ENCODE assay signal across 1 cellular context in the genomic region with DNA sequence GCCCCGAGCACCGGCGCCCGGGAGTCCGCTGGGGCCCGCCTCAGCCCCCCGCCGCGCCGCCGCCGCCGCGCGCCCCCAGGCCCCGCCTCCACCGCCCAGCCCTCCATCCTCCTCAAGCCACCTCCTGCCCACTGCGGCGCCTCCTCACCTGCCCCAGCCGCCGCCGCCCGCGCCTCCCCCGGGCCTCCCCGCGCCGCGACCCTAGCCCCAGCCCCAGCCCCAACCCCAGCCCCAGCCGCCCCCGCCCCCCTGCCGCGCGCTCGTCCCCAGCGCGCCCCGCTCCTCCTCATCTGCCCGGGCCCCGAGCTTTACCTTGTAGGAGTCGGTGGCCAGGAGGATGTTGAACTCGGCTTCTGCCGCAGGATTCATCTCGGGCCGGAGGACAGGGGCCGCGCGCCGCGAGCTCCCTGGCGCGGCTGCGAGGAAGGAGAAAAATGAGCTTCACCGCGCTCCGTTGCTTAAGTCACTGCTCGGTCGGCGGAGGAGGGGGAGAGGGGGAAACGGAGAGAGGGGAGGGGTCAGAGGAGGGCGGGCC.
A peak's percentile ranks its signal among the peaks of the same experiment; 100 is the strongest.
TF ChIP-seq lines count a peak whose summit lies in the region.

A gene (minus strand): TSS at position 468 of the 535 bp plus-strand sequence. CDS start 99 bp downstream, at position 369.

TF ChIP-seq in K562, 482 proteins besides CTCF, POLR2A, EP300 and RAD21 (continued from another document and continues in another):
- TF ChIP-seq, protein P1, sequence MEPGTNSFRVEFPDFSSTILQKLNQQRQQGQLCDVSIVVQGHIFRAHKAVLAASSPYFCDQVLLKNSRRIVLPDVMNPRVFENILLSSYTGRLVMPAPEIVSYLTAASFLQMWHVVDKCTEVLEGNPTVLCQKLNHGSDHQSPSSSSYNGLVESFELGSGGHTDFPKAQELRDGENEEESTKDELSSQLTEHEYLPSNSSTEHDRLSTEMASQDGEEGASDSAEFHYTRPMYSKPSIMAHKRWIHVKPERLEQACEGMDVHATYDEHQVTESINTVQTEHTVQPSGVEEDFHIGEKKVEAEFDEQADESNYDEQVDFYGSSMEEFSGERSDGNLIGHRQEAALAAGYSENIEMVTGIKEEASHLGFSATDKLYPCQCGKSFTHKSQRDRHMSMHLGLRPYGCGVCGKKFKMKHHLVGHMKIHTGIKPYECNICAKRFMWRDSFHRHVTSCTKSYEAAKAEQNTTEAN (CRISPR knock-in tag; IDR thresholded peaks at IDR 0.05) = no peak
- TF ChIP-seq, protein P2, sequence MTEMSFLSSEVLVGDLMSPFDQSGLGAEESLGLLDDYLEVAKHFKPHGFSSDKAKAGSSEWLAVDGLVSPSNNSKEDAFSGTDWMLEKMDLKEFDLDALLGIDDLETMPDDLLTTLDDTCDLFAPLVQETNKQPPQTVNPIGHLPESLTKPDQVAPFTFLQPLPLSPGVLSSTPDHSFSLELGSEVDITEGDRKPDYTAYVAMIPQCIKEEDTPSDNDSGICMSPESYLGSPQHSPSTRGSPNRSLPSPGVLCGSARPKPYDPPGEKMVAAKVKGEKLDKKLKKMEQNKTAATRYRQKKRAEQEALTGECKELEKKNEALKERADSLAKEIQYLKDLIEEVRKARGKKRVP (CRISPR knock-in tag; IDR thresholded peaks at IDR 0.05) = 0 out of 2 replicates have a peak, but pooled peaks have one; percentile 11
- TF ChIP-seq ZZZ3 (IDR thresholded peaks at IDR 0.05) (no peak), GTF2F1 (IDR thresholded peaks at IDR 0.05; ENCODE audit: low read depth, low read length) (peak; percentile 75; the same call in 1 of the 2 replicates), SUPT5H (IDR thresholded peaks at IDR 0.05) (peak; percentile 79), ZNF253 (CRISPR knock-in tag; conservative IDR thresholded peaks at IDR 0.05) (no peak), ZNF24 (IDR thresholded peaks at IDR 0.05) (peak; percentile 47; the same call in 1 of the 2 replicates), NFE2L1 (tag; IDR thresholded peaks at IDR 0.05; ENCODE audit: borderline replicate concordance, low read depth) (no peak), ZNF239 (CRISPR knock-in tag; IDR thresholded peaks at IDR 0.05) (no peak), POU5F1 (IDR thresholded peaks at IDR 0.05; ENCODE audit: borderline replicate concordance, low read depth, low read length, partially characterized antibody) (peak; percentile 59), KLF6 (CRISPR knock-in tag; IDR thresholded peaks at IDR 0.05; ENCODE audit: borderline replicate concordance) (no peak), FUS (optimal IDR thresholded peaks at IDR 0.05; ENCODE audit: low read depth, low read length) (no peak), ILK (tag; IDR thresholded peaks at IDR 0.05; ENCODE audit: borderline replicate concordance, low read depth) (no peak), ZNF175 (CRISPR knock-in tag; IDR thresholded peaks at IDR 0.05; ENCODE audit: low read depth) (no peak), CREBBP (IDR thresholded peaks at IDR 0.05; ENCODE audit: low read depth, low read length) (no peak), ZNF121 (CRISPR knock-in tag; conservative IDR thresholded peaks at IDR 0.05) (no peak), RNF2 (IDR thresholded peaks at IDR 0.05) (no peak), ZBTB8A (IDR thresholded peaks at IDR 0.05; ENCODE audit: partially characterized antibody) (no peak), TAL1 (IDR thresholded peaks at IDR 0.05) (no peak), MECOM (CRISPR knock-in tag; IDR thresholded peaks at IDR 0.05) (no peak), ZNF347 (CRISPR knock-in tag; IDR thresholded peaks at IDR 0.05; ENCODE audit: low read depth) (no peak), CSDE1 (IDR thresholded peaks at IDR 0.05) (no peak), TOE1 (IDR thresholded peaks at IDR 0.05; ENCODE audit: borderline replicate concordance) (no peak), TOE1 (CRISPR knock-in tag; IDR thresholded peaks at IDR 0.05; ENCODE audit: borderline replicate concordance, low read depth) (no peak), SMAD4 (CRISPR knock-in tag; conservative IDR thresholded peaks at IDR 0.05) (no peak), HNRNPUL1 (IDR thresholded peaks at IDR 0.05; ENCODE audit: low read length) (no peak), GTF2E2 (tag; IDR thresholded peaks at IDR 0.05) (peak; percentile 51; the same call in 1 of the 2 replicates), WHSC1 (IDR thresholded peaks at IDR 0.05; ENCODE audit: low read length) (no peak), ZNF586 (CRISPR knock-in tag; conservative IDR thresholded peaks at IDR 0.05) (no peak), TEAD1 (CRISPR knock-in tag; IDR thresholded peaks at IDR 0.05) (no peak), MYC (IDR thresholded peaks at IDR 0.05; ENCODE audit: low read depth, low read length) (no peak), MYC (CRISPR knock-in tag; IDR thresholded peaks at IDR 0.05; ENCODE audit: borderline replicate concordance, low read depth) (no peak), SRSF3 (IDR thresholded peaks at IDR 0.05; ENCODE audit: insufficient read depth, low read length) (no peak), SNIP1 (IDR thresholded peaks at IDR 0.05; ENCODE audit: low read depth) (no peak), ZNF551 (CRISPR knock-in tag; IDR thresholded peaks at IDR 0.05) (no peak), STAG1 (CRISPR knock-in tag; IDR thresholded peaks at IDR 0.05; ENCODE audit: borderline replicate concordance) (no peak), ZNF324 (CRISPR knock-in tag; IDR thresholded peaks at IDR 0.05) (no peak), ZNF589 (CRISPR knock-in tag; IDR thresholded peaks at IDR 0.05; ENCODE audit: low read depth) (peak; percentile 63; the same call in 1 of the 2 replicates), KDM1A (IDR thresholded peaks at IDR 0.05) (no peak), FOXM1 (IDR thresholded peaks at IDR 0.05; ENCODE audit: low read depth) (no peak), FOXM1 (CRISPR knock-in tag; IDR thresholded peaks at IDR 0.05; ENCODE audit: low read depth) (no peak), SP2 (IDR thresholded peaks at IDR 0.05; ENCODE audit: extremely low read depth, low read depth, low read length, poor library complexity, severe bottlenecking) (no peak), ZBTB7A (IDR thresholded peaks at IDR 0.05; ENCODE audit: borderline replicate concordance, control insufficient read depth, low read depth, low read length) (no peak; the same call in 1 of the 2 replicates), GATAD2B (IDR thresholded peaks at IDR 0.05; ENCODE audit: borderline replicate concordance) (no peak), BDP1 (IDR thresholded peaks at IDR 0.05; ENCODE audit: insufficient read depth, insufficient read length) (no peak)
- TF ChIP-seq, protein P3, sequence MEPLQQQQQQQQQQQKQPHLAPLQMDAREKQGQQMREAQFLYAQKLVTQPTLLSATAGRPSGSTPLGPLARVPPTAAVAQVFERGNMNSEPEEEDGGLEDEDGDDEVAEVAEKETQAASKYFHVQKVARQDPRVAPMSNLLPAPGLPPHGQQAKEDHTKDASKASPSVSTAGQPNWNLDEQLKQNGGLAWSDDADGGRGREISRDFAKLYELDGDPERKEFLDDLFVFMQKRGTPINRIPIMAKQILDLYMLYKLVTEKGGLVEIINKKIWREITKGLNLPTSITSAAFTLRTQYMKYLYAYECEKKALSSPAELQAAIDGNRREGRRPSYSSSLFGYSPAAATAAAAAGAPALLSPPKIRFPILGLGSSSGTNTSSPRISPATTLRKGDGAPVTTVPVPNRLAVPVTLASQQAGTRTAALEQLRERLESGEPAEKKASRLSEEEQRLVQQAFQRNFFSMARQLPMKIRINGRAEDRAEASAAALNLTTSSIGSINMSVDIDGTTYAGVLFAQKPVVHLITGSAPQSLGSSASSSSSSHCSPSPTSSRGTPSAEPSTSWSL (CRISPR knock-in tag; IDR thresholded peaks at IDR 0.05; ENCODE audit: borderline replicate concordance) = no peak
- TF ChIP-seq, protein P4, sequence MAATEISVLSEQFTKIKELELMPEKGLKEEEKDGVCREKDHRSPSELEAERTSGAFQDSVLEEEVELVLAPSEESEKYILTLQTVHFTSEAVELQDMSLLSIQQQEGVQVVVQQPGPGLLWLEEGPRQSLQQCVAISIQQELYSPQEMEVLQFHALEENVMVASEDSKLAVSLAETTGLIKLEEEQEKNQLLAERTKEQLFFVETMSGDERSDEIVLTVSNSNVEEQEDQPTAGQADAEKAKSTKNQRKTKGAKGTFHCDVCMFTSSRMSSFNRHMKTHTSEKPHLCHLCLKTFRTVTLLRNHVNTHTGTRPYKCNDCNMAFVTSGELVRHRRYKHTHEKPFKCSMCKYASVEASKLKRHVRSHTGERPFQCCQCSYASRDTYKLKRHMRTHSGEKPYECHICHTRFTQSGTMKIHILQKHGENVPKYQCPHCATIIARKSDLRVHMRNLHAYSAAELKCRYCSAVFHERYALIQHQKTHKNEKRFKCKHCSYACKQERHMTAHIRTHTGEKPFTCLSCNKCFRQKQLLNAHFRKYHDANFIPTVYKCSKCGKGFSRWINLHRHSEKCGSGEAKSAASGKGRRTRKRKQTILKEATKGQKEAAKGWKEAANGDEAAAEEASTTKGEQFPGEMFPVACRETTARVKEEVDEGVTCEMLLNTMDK (IDR thresholded peaks at IDR 0.05; ENCODE audit: borderline replicate concordance, insufficient read depth, low read depth, low read length, poor library complexity, severe bottlenecking) = no peak
- TF ChIP-seq, protein P5, sequence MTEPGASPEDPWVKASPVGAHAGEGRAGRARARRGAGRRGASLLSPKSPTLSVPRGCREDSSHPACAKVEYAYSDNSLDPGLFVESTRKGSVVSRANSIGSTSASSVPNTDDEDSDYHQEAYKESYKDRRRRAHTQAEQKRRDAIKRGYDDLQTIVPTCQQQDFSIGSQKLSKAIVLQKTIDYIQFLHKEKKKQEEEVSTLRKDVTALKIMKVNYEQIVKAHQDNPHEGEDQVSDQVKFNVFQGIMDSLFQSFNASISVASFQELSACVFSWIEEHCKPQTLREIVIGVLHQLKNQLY (CRISPR knock-in tag; conservative IDR thresholded peaks at IDR 0.05) = no peak
- TF ChIP-seq, protein P6, sequence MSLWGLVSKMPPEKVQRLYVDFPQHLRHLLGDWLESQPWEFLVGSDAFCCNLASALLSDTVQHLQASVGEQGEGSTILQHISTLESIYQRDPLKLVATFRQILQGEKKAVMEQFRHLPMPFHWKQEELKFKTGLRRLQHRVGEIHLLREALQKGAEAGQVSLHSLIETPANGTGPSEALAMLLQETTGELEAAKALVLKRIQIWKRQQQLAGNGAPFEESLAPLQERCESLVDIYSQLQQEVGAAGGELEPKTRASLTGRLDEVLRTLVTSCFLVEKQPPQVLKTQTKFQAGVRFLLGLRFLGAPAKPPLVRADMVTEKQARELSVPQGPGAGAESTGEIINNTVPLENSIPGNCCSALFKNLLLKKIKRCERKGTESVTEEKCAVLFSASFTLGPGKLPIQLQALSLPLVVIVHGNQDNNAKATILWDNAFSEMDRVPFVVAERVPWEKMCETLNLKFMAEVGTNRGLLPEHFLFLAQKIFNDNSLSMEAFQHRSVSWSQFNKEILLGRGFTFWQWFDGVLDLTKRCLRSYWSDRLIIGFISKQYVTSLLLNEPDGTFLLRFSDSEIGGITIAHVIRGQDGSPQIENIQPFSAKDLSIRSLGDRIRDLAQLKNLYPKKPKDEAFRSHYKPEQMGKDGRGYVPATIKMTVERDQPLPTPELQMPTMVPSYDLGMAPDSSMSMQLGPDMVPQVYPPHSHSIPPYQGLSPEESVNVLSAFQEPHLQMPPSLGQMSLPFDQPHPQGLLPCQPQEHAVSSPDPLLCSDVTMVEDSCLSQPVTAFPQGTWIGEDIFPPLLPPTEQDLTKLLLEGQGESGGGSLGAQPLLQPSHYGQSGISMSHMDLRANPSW (CRISPR knock-in tag; IDR thresholded peaks at IDR 0.05) = no peak
- TF ChIP-seq, protein P7, sequence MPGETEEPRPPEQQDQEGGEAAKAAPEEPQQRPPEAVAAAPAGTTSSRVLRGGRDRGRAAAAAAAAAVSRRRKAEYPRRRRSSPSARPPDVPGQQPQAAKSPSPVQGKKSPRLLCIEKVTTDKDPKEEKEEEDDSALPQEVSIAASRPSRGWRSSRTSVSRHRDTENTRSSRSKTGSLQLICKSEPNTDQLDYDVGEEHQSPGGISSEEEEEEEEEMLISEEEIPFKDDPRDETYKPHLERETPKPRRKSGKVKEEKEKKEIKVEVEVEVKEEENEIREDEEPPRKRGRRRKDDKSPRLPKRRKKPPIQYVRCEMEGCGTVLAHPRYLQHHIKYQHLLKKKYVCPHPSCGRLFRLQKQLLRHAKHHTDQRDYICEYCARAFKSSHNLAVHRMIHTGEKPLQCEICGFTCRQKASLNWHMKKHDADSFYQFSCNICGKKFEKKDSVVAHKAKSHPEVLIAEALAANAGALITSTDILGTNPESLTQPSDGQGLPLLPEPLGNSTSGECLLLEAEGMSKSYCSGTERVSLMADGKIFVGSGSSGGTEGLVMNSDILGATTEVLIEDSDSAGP (CRISPR knock-in tag; IDR thresholded peaks at IDR 0.05) = no peak
- TF ChIP-seq, protein P8, sequence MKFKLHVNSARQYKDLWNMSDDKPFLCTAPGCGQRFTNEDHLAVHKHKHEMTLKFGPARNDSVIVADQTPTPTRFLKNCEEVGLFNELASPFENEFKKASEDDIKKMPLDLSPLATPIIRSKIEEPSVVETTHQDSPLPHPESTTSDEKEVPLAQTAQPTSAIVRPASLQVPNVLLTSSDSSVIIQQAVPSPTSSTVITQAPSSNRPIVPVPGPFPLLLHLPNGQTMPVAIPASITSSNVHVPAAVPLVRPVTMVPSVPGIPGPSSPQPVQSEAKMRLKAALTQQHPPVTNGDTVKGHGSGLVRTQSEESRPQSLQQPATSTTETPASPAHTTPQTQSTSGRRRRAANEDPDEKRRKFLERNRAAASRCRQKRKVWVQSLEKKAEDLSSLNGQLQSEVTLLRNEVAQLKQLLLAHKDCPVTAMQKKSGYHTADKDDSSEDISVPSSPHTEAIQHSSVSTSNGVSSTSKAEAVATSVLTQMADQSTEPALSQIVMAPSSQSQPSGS (CRISPR knock-in tag; IDR thresholded peaks at IDR 0.05) = no peak
- TF ChIP-seq, protein P9, sequence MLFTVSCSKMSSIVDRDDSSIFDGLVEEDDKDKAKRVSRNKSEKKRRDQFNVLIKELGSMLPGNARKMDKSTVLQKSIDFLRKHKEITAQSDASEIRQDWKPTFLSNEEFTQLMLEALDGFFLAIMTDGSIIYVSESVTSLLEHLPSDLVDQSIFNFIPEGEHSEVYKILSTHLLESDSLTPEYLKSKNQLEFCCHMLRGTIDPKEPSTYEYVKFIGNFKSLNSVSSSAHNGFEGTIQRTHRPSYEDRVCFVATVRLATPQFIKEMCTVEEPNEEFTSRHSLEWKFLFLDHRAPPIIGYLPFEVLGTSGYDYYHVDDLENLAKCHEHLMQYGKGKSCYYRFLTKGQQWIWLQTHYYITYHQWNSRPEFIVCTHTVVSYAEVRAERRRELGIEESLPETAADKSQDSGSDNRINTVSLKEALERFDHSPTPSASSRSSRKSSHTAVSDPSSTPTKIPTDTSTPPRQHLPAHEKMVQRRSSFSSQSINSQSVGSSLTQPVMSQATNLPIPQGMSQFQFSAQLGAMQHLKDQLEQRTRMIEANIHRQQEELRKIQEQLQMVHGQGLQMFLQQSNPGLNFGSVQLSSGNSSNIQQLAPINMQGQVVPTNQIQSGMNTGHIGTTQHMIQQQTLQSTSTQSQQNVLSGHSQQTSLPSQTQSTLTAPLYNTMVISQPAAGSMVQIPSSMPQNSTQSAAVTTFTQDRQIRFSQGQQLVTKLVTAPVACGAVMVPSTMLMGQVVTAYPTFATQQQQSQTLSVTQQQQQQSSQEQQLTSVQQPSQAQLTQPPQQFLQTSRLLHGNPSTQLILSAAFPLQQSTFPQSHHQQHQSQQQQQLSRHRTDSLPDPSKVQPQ (CRISPR knock-in tag; IDR thresholded peaks at IDR 0.05; ENCODE audit: borderline replicate concordance) = no peak
- TF ChIP-seq, protein P10, sequence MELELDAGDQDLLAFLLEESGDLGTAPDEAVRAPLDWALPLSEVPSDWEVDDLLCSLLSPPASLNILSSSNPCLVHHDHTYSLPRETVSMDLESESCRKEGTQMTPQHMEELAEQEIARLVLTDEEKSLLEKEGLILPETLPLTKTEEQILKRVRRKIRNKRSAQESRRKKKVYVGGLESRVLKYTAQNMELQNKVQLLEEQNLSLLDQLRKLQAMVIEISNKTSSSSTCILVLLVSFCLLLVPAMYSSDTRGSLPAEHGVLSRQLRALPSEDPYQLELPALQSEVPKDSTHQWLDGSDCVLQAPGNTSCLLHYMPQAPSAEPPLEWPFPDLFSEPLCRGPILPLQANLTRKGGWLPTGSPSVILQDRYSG (tag; conservative IDR thresholded peaks at IDR 0.05; ENCODE audit: low read depth) = no peak
